Comparison of ENCODE assay signal across 9 cellular contexts in genomic region chr13:23794267-23795161, GRCh38.
A peak's percentile ranks its signal among the peaks of the same experiment; 100 is the strongest.
DNase-seq lines count a peak whose midpoint lies in the region; ATAC-seq and TF ChIP-seq lines count a peak whose summit lies in the region.
"Had no signal": no experiment of that assay in that cellular context is flagged by ENCODE, and none has a peak within 500 bp of the region (broad histone marks: within the 10 kb centered on the region; RNA-seq: fewer than 3 reads in every experiment).

No MANE protein-coding gene starts in this region.

- peak in 1 of 2 donors; percentile 55 for ATAC-seq in natural killer cell treated with Interleukin-12 subunit alpha and Interleukin-12 subunit beta and Interleukin-15 and Interleukin-18, amount 100 ng/mL, for 72 hours
- ATAC-seq in natural killer cell: no peak
- ATAC-seq in HG03135 (IDR thresholded peaks at IDR 0.05; ENCODE audit: unreplicated experiment): peak; percentile 52
- no peak for ATAC-seq in heart right ventricle

- peak overlapping the region; percentile 26 for H3K4me3 Mint-ChIP-seq in natural killer cell treated with Interleukin-12 subunit alpha and Interleukin-12 subunit beta and Interleukin-15 and Interleukin-18, amount 100 ng/mL, for 72 hours
- no peak overlapping the region for H3K4me3 Mint-ChIP-seq in natural killer cell

- H3K4me3 ChIP-seq in vagina (no peak overlapping the region), MG63 (no peak overlapping the region), heart right ventricle (peak overlapping the region in 3 of 10 donors; percentile 2 to 31 (median 5))

- H3K36me3 ChIP-seq in vagina (no peaks in the 10 kb centered on the region), MG63 (peaks cover 15% of the 10 kb centered on the region), heart right ventricle (peaks cover 0 to 14% (median 0%) of the 10 kb centered on the region in 9 donors)

- H3K27me3 ChIP-seq in vagina (no peaks in the 10 kb centered on the region), MG63 (no peaks in the 10 kb centered on the region), heart right ventricle (no peaks in the 10 kb centered on the region)

- H3K9me3 ChIP-seq in vagina: no peaks in the 10 kb centered on the region
- H3K9me3 ChIP-seq in MG63: peaks cover 5% of the 10 kb centered on the region; the same call in 1 of the 2 replicates
- peaks cover 0 to 10% (median 0%) of the 10 kb centered on the region in 11 donors for H3K9me3 ChIP-seq in heart right ventricle

- no peak overlapping the region for H3K27ac Mint-ChIP-seq in natural killer cell treated with Interleukin-12 subunit alpha and Interleukin-12 subunit beta and Interleukin-15 and Interleukin-18, amount 100 ng/mL, for 72 hours
- H3K27ac Mint-ChIP-seq in natural killer cell: no peak overlapping the region

- TF ChIP-seq POLR2A in vagina (IDR thresholded peaks at IDR 0.05): no peak

- no peak for DNase-seq in natural killer cell treated with Interleukin-12 subunit alpha and Interleukin-12 subunit beta and Interleukin-15 and Interleukin-18, amount 100 ng/mL, for 72 hours (ENCODE audit: low spot score)
- DNase-seq in natural killer cell: no peak
- peak; percentile 74 for DNase-seq in dermis blood vessel endothelial cell
- DNase-seq in vagina (ENCODE audit: extremely low spot score in 2 of 2): no peak
- no peak for DNase-seq in MG63
- no peak for DNase-seq in superior temporal gyrus (ENCODE audit: extremely low spot score)
- DNase-seq in heart right ventricle: no peak
- DNase-seq: glutamatergic neuron had no signal

- TF ChIP-seq CTCF in natural killer cell (IDR thresholded peaks at IDR 0.05) (no peak), vagina (IDR thresholded peaks at IDR 0.05) (no peak), heart right ventricle (IDR thresholded peaks at IDR 0.05) (no peak)

- 46 to 60% methylated on average over 7 of the region's 7 CpGs for WGBS in heart right ventricle, 2 donors

- peak overlapping the region; percentile 5 for H3K27ac ChIP-seq in vagina
- H3K27ac ChIP-seq in heart right ventricle: peak overlapping the region in 5 of 10 donors; percentile 9 to 47 (median 25)

- peaks cover 3 to 5% of the 10 kb centered on the region in 2 donors for H3K4me1 Mint-ChIP-seq in natural killer cell treated with Interleukin-12 subunit alpha and Interleukin-12 subunit beta and Interleukin-15 and Interleukin-18, amount 100 ng/mL, for 72 hours (ENCODE audit: low read depth in 2 of 2)
- H3K4me1 Mint-ChIP-seq in natural killer cell: no peaks in the 10 kb centered on the region

- H3K4me1 ChIP-seq in vagina (peaks cover 16% of the 10 kb centered on the region), heart right ventricle (peaks cover 0 to 20% (median 7%) of the 10 kb centered on the region in 9 donors)

- H3K9me3 Mint-ChIP-seq in natural killer cell treated with Interleukin-12 subunit alpha and Interleukin-12 subunit beta and Interleukin-15 and Interleukin-18, amount 100 ng/mL, for 72 hours: peaks cover 3% of the 10 kb centered on the region
- no peaks in the 10 kb centered on the region for H3K9me3 Mint-ChIP-seq in natural killer cell

- intact Hi-C loops in natural killer cell (cut with micrococcal nuclease): no loop called here
- intact Hi-C loops in vagina (cut with DNase I): no loop called here
- intact Hi-C loops in heart right ventricle (cut with DNase I): no loop called here

- peaks cover 9% of the 10 kb centered on the region for H3K36me3 Mint-ChIP-seq in natural killer cell treated with Interleukin-12 subunit alpha and Interleukin-12 subunit beta and Interleukin-15 and Interleukin-18, amount 100 ng/mL, for 72 hours
- no peaks in the 10 kb centered on the region for H3K36me3 Mint-ChIP-seq in natural killer cell

- H3K27me3 Mint-ChIP-seq in natural killer cell treated with Interleukin-12 subunit alpha and Interleukin-12 subunit beta and Interleukin-15 and Interleukin-18, amount 100 ng/mL, for 72 hours: no peaks in the 10 kb centered on the region
- no peaks in the 10 kb centered on the region for H3K27me3 Mint-ChIP-seq in natural killer cell (ENCODE audit: low read depth in 2 of 2)
